Comparison of ENCODE assay signal across 18 cellular contexts in the genomic region with DNA sequence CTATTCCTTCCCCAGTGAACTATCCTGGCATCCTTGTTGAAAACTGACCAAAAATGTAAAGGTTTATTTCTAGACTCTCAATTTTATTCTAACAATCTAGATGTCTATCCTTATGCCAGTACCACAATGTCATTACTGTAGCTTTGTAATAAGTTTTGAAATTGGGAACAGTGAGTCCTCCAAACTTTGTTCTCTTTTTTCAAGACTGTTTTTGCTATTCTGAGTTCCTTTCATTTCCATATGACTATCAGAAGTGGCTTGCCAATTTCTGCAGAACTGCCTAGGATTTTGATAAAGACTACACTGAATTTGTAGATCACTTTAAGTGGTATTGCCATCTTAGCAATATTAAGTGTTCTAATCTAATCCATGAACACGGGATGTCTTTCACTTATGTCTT. TPM values are rescaled to one million over a fixed set of nuclear protein-coding genes. Genes with fewer than 3 reads are reported as not detected.
DNase-seq lines count a peak whose midpoint lies in the region; ATAC-seq and TF ChIP-seq lines count a peak whose summit lies in the region.
"Had no signal": no experiment of that assay in that cellular context is flagged by ENCODE, and none has a peak within 500 bp of the region (broad histone marks: within the 10 kb centered on the region; RNA-seq: fewer than 3 reads in every experiment).

No MANE protein-coding gene starts in this region.

- no TSS peak for BruUV-seq in Caco-2 (replicated peaks; lab: Mats Ljungman, UMichigan)

- peak overlapping the region; percentile 40 for H3K4me2 ChIP-seq in OCI-LY3 (ENCODE audit: low read length)
- H3K4me2 ChIP-seq: GM23338 had no signal

- H3K9ac ChIP-seq in OCI-LY3 (ENCODE audit: low read length), result no peak overlapping the region

- POLR2A ChIA-PET in Caco-2 (lab: Charles Lee), result interaction anchor here (1.7 kb wide), 1 partner anchor 10 kb away, joined by 6 read pairs; the partner anchor contains the start of gene STARD7

- no peaks in the 10 kb centered on the region for H3K27me3 Mint-ChIP-seq in Caco-2 (ENCODE audit: insufficient read depth, unreplicated experiment)
- no peaks in the 10 kb centered on the region for H3K27me3 Mint-ChIP-seq in stimulated activated memory B cell treated with anti-CD40 and anti-IgM and Interleukin-4, amounts not matched to agents 10 μg/mL and 1 μg/mL and 100 μg/mL, for 72 hours
- H3K27me3 Mint-ChIP-seq: CD8-positive, alpha-beta memory T cell had no signal

- CTCF ChIA-PET in Caco-2 (lab: Charles Lee), result no interaction called here

- ATAC-seq in stimulated activated memory B cell treated with anti-CD40 and anti-IgM and Interleukin-4, amounts not matched to agents 10 μg/mL and 1 μg/mL and 100 μg/mL, for 72 hours, result no peak
- no peak for ATAC-seq in GM21423 (IDR thresholded peaks at IDR 0.05; ENCODE audit: unreplicated experiment)
- ATAC-seq: GM12878, GM23338 had no signal

- H3K79me2 ChIP-seq in OCI-LY3 (ENCODE audit: low read length), result peaks cover 99% of the 10 kb centered on the region

- H3K4me1 Mint-ChIP-seq in Caco-2 (ENCODE audit: low read depth, unreplicated experiment), result peaks cover 22% of the 10 kb centered on the region
- H3K4me1 Mint-ChIP-seq in stimulated activated memory B cell treated with anti-CD40 and anti-IgM and Interleukin-4, amounts not matched to agents 10 μg/mL and 1 μg/mL and 100 μg/mL, for 72 hours, result peaks cover 67% of the 10 kb centered on the region

- no peak for TF ChIP-seq CTCF in cardiac muscle cell (IDR thresholded peaks at IDR 0.05; ENCODE audit: low read depth, low read length)
- no peak for TF ChIP-seq CTCF in Caco-2 (IDR thresholded peaks at IDR 0.05; ENCODE audit: insufficient read depth in 1 of 2, low read depth in 1 of 2, low read length in 1 of 2, severe bottlenecking in 1 of 2, unreplicated experiment in 1 of 2)
- TF ChIP-seq CTCF in OCI-LY3 (IDR thresholded peaks at IDR 0.05; ENCODE audit: low read depth, low read length), result no peak

- H3K27me3 ChIP-seq in cardiac muscle cell (no peaks in the 10 kb centered on the region), Caco-2 (replicated peaks; ENCODE audit: control insufficient read depth, insufficient read depth, low read length) (no peaks in the 10 kb centered on the region), OCI-LY3 (ENCODE audit: low read depth, low read length) (no peaks in the 10 kb centered on the region)
- H3K27me3 ChIP-seq: SJSA1 had no signal

- no peak overlapping the region for H2AFZ ChIP-seq in OCI-LY3 (ENCODE audit: low read depth, low read length)
- H2AFZ ChIP-seq: GM23338 had no signal

- peaks cover 6% of the 10 kb centered on the region for H3K36me3 ChIP-seq in cardiac muscle cell
- H3K36me3 ChIP-seq in Caco-2 (ENCODE audit: control insufficient read depth, insufficient read depth, low read length), result no peaks in the 10 kb centered on the region; the same call in 1 of the 2 replicates
- peaks cover 23% of the 10 kb centered on the region for H3K36me3 ChIP-seq in OCI-LY3 (replicated peaks; ENCODE audit: low read depth, low read length)

- peaks cover 49% of the 10 kb centered on the region for H3K36me3 Mint-ChIP-seq in Caco-2 (ENCODE audit: insufficient read depth, unreplicated experiment)
- H3K36me3 Mint-ChIP-seq in stimulated activated memory B cell treated with anti-CD40 and anti-IgM and Interleukin-4, amounts not matched to agents 10 μg/mL and 1 μg/mL and 100 μg/mL, for 72 hours, result peaks cover 35% of the 10 kb centered on the region

- H3K4me3 Mint-ChIP-seq in Caco-2 (ENCODE audit: unreplicated experiment), result no peak overlapping the region
- peak overlapping the region; percentile 11 for H3K4me3 Mint-ChIP-seq in stimulated activated memory B cell treated with anti-CD40 and anti-IgM and Interleukin-4, amounts not matched to agents 10 μg/mL and 1 μg/mL and 100 μg/mL, for 72 hours
- H3K4me3 Mint-ChIP-seq: CD8-positive, alpha-beta memory T cell; GM23338 had no signal

- DNase-seq in cardiac muscle cell (ENCODE audit: low read depth in 1 of 2, low spot score in 1 of 2) (no peak), cardiac septum (ENCODE audit: low spot score) (no peak), Caco-2 (no peak), NCI-H2171 (lab: John Stamatoyannopoulos, UW) (no peak)
- DNase-seq: CD8-positive, alpha-beta memory T cell; DND-41; GDM1; NCI-H1417 treated with DMSO at 0.1 percent for 48 hours; NCI-H1930; NCI-H446; NCI-H69; NK-92 treated with Interleukin-12 subunit alpha and Interleukin-12 subunit beta, amount 100 ng/mL, for 24 hours had no signal

- H3K27ac ChIP-seq in cardiac muscle cell, result peak overlapping the region; percentile 3
- peak overlapping the region; percentile 32 for H3K27ac ChIP-seq in OCI-LY3 (ENCODE audit: low read length)
- H3K27ac ChIP-seq: SJSA1 had no signal

- intact Hi-C loops in cardiac septum (cut with DNase I), result no loop called here
- intact Hi-C loops in Caco-2 (cut with micrococcal nuclease; ENCODE audit: unreplicated experiment), result no loop called here

- H3K27ac Mint-ChIP-seq in Caco-2 (ENCODE audit: unreplicated experiment), result peak overlapping the region; percentile 45
- peak overlapping the region; percentile 70 for H3K27ac Mint-ChIP-seq in stimulated activated memory B cell treated with anti-CD40 and anti-IgM and Interleukin-4, amounts not matched to agents 10 μg/mL and 1 μg/mL and 100 μg/mL, for 72 hours
- H3K27ac Mint-ChIP-seq: GM23338 had no signal

- H3K4me3 ChIP-seq in cardiac muscle cell (no peak overlapping the region), Caco-2 (ENCODE audit: low read depth, low read length) (no peak overlapping the region), OCI-LY3 (ENCODE audit: low read length) (no peak overlapping the region)
- H3K4me3 ChIP-seq: GM23338, SJSA1 had no signal

- H3K9me3 ChIP-seq in cardiac muscle cell (ENCODE audit: low read depth) (no peaks in the 10 kb centered on the region), Caco-2 (no peaks in the 10 kb centered on the region), OCI-LY3 (ENCODE audit: insufficient read depth, low read length) (no peaks in the 10 kb centered on the region)
- H3K9me3 ChIP-seq: SJSA1 had no signal

- H3K4me1 ChIP-seq in cardiac muscle cell (ENCODE audit: low read depth) (peaks cover 18% of the 10 kb centered on the region), Caco-2 (peaks cover 24% of the 10 kb centered on the region; the same call in 1 of the 2 replicates), OCI-LY3 (ENCODE audit: low read length) (peaks cover 46% of the 10 kb centered on the region)

- peaks cover 73% of the 10 kb centered on the region for H4K20me1 ChIP-seq in OCI-LY3 (ENCODE audit: insufficient read depth, low read length)

- H3K9me3 Mint-ChIP-seq in Caco-2 (ENCODE audit: unreplicated experiment), result no peaks in the 10 kb centered on the region
- no peaks in the 10 kb centered on the region for H3K9me3 Mint-ChIP-seq in stimulated activated memory B cell treated with anti-CD40 and anti-IgM and Interleukin-4, amounts not matched to agents 10 μg/mL and 1 μg/mL and 100 μg/mL, for 72 hours
- H3K9me3 Mint-ChIP-seq: CD8-positive, alpha-beta memory T cell; GM23338 had no signal

RNA-seq across cellular contexts. Expression of gene STARD7, which starts 9.7 kb away (rescaled TPM):
- total RNA-seq in cardiac muscle cell (152 and 161 TPM in 2 replicates), cardiac septum (142 TPM), Caco-2 (2022) (214 and 224 TPM in 2 replicates)
- polyA plus RNA-seq in cardiac muscle cell, result 214 and 246 TPM in 2 replicates

RNA-seq across cellular contexts. Expression of gene DUSP2, which starts 53.7 kb away (rescaled TPM):
- total RNA-seq in cardiac muscle cell, result 0.89 and 3.0 TPM in 2 replicates
- 1.0 and 2.2 TPM in 2 replicates for polyA plus RNA-seq in cardiac muscle cell
- total RNA-seq in cardiac septum, result 1.3 TPM
- 13.4 and 13.6 TPM in 2 replicates for total RNA-seq in Caco-2 (2022)
